ENCODE assay signal across 13 cellular contexts in the genomic region with DNA sequence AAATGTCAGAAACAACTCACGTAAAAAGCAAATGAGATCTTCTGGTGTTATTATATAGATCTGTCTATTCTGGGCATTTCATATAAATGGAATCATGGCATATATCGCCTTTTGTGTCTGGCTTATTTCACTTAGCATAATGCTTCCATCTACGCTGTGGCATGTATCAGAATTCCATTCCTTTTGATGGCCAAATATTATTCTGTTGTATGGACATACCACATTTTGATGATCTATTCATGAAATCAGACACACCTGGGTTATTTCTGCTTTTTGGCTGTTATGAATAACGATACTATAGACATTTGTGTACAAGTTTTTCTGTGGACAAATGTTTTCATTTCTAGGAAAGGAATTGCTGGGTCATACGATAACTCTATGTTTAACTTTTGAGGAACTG. TPM values are rescaled to one million over a fixed set of nuclear protein-coding genes. Genes with fewer than 3 reads are reported as not detected.
DNase-seq lines count a peak whose midpoint lies in the region; ATAC-seq and TF ChIP-seq lines count a peak whose summit lies in the region.
"Had no signal": no experiment of that assay in that cellular context is flagged by ENCODE, and none has a peak within 500 bp of the region (broad histone marks: within the 10 kb centered on the region; RNA-seq: fewer than 3 reads in every experiment).

No MANE protein-coding gene starts in this region.

- H3K4me3 Mint-ChIP-seq in endodermal cell: no peak overlapping the region
- H3K4me3 Mint-ChIP-seq in naive thymus-derived CD4-positive, alpha-beta T cell: no peak overlapping the region
- H3K4me3 Mint-ChIP-seq in naive thymus-derived CD8-positive, alpha-beta T cell: no peak overlapping the region
- H3K4me3 Mint-ChIP-seq: CD4-positive, CD25-positive, alpha-beta regulatory T cell had no signal

- H3K9me3 ChIP-seq in SK-N-SH (peaks cover 3% of the 10 kb centered on the region; the same call in 1 of the 2 replicates), Panc1 (ENCODE audit: control insufficient read depth, insufficient read depth, low read depth, low read length) (no peaks in the 10 kb centered on the region), endodermal cell (ENCODE audit: control insufficient read depth, low read length) (peaks cover 18% of the 10 kb centered on the region), smooth muscle cell (replicated peaks; ENCODE audit: low read depth) (no peaks in the 10 kb centered on the region)
- H3K9me3 ChIP-seq in naive thymus-derived CD4-positive, alpha-beta T cell (ENCODE audit: control insufficient read depth in 2 of 3, low read length in 3 of 3): no peaks in the 10 kb centered on the region

- intact Hi-C loops in Panc1 (cut with micrococcal nuclease; ENCODE audit: unreplicated experiment): no loop called here
- intact Hi-C loops in naive thymus-derived CD4-positive, alpha-beta T cell (cut with micrococcal nuclease): no loop called here

- no peaks in the 10 kb centered on the region for H3K27me3 Mint-ChIP-seq in endodermal cell (ENCODE audit: insufficient read depth)
- peaks cover 27 to 48% (median 39%) of the 10 kb centered on the region in 5 donors for H3K27me3 Mint-ChIP-seq in naive thymus-derived CD4-positive, alpha-beta T cell
- H3K27me3 Mint-ChIP-seq in naive thymus-derived CD8-positive, alpha-beta T cell: peaks cover 10 to 45% (median 23%) of the 10 kb centered on the region in 5 donors

- H4K20me1 ChIP-seq in SK-N-SH (ENCODE audit: insufficient read depth) (peaks cover 90% of the 10 kb centered on the region), smooth muscle cell (ENCODE audit: low read depth) (peaks cover 99% of the 10 kb centered on the region)

- H3K36me3 ChIP-seq in SK-N-SH (replicated peaks in 1 of 2; ENCODE audit: control insufficient read depth in 1 of 2, insufficient read depth in 2 of 2, low read length in 1 of 2) (peaks cover 31 to 61% of the 10 kb centered on the region in 2 experiments), Panc1 (ENCODE audit: control insufficient read depth, insufficient read depth, low read length) (no peaks in the 10 kb centered on the region; the same call in 1 of the 2 replicates), endodermal cell (ENCODE audit: control insufficient read depth, insufficient read depth, low read length) (peaks cover 58% of the 10 kb centered on the region), smooth muscle cell (ENCODE audit: low read depth) (no peaks in the 10 kb centered on the region)
- H3K36me3 ChIP-seq in naive thymus-derived CD4-positive, alpha-beta T cell (ENCODE audit: control insufficient read depth in 2 of 3, insufficient read depth in 3 of 3, low read length in 3 of 3): no peaks in the 10 kb centered on the region

- peaks cover 17% of the 10 kb centered on the region for H3F3A ChIP-seq in SK-N-SH (replicated peaks; ENCODE audit: insufficient read depth)
- no peaks in the 10 kb centered on the region for H3F3A ChIP-seq in smooth muscle cell (ENCODE audit: low read depth)

- CTCF ChIA-PET in SK-N-SH (lab: Yijun Ruan, JAX): no interaction called here
- CTCF ChIA-PET in Panc1 (lab: Charles Lee): no interaction called here
- CTCF ChIA-PET in naive thymus-derived CD4-positive, alpha-beta T cell (lab: Charles Lee): no interaction called here

- no peak overlapping the region for H3K27ac ChIP-seq in SK-N-SH (ENCODE audit: low read depth in 2 of 2, low read length in 1 of 2)
- H3K27ac ChIP-seq in Panc1 (ENCODE audit: low read length): no peak overlapping the region
- no peak overlapping the region for H3K27ac ChIP-seq in endodermal cell (ENCODE audit: low read depth, low read length)
- H3K27ac ChIP-seq in smooth muscle cell (ENCODE audit: low read depth): peak overlapping the region; percentile 53
- H3K27ac ChIP-seq in naive thymus-derived CD4-positive, alpha-beta T cell (ENCODE audit: low read depth, low read length): no peak overlapping the region
- H3K27ac ChIP-seq: 22Rv1; BLaER1 treated with 17β-estradiol and CSF1 and Interleukin-3, amounts not matched to agents 10 nM and 100 nM had no signal

- TF ChIP-seq CTCF in SK-N-SH (IDR thresholded peaks at IDR 0.05) (no peak), Panc1 (IDR thresholded peaks at IDR 0.05) (no peak), endodermal cell (conservative IDR thresholded peaks at IDR 0.05) (no peak), smooth muscle cell (IDR thresholded peaks at IDR 0.05; ENCODE audit: borderline replicate concordance, insufficient read depth, poor library complexity, severe bottlenecking) (no peak), foreskin fibroblast (IDR thresholded peaks at IDR 0.05; ENCODE audit: low read depth, low read length) (no peak)

- BruUV-seq in Panc1 (replicated peaks; lab: Mats Ljungman, UMichigan): TSS peak; percentile 3

- no peak for TF ChIP-seq RAD21 in SK-N-SH (IDR thresholded peaks at IDR 0.05; ENCODE audit: low read length)

- DNase-seq in SK-N-SH (no peak), Panc1 (ENCODE audit: low read depth, low spot score) (no peak), endodermal cell (no peak), smooth muscle cell (lab: John Stamatoyannopoulos, UW; ENCODE audit: unreplicated experiment) (no peak), foreskin fibroblast (no peak)
- no peak for DNase-seq in naive thymus-derived CD4-positive, alpha-beta T cell
- DNase-seq in naive thymus-derived CD8-positive, alpha-beta T cell: no peak
- DNase-seq: CD4-positive, CD25-positive, alpha-beta regulatory T cell; DMS53; GF-D8 had no signal

- peaks cover 33% of the 10 kb centered on the region for H3K4me1 Mint-ChIP-seq in endodermal cell
- no peaks in the 10 kb centered on the region for H3K4me1 Mint-ChIP-seq in naive thymus-derived CD4-positive, alpha-beta T cell
- no peaks in the 10 kb centered on the region for H3K4me1 Mint-ChIP-seq in naive thymus-derived CD8-positive, alpha-beta T cell
- H3K4me1 Mint-ChIP-seq: CD4-positive, CD25-positive, alpha-beta regulatory T cell had no signal

- ATAC-seq in SK-N-SH treated with all-trans-retinoic acid at 6 μM for 48 hours (no peak), Panc1 (no peak)
- ATAC-seq in naive thymus-derived CD4-positive, alpha-beta T cell: no peak
- no peak for ATAC-seq in naive thymus-derived CD8-positive, alpha-beta T cell

- in situ Hi-C loops in Panc1 (cut with HindIII; ENCODE audit: low pct_unique_long_range_greater_than_20kb, low sequenced_read_pairs): no loop called here

- POLR2A ChIA-PET in SK-N-SH (lab: Yijun Ruan, JAX): no interaction called here
- POLR2A ChIA-PET in Panc1 (lab: Charles Lee): no interaction called here
- POLR2A ChIA-PET in naive thymus-derived CD4-positive, alpha-beta T cell (lab: Charles Lee): no interaction called here
- POLR2A ChIA-PET in naive thymus-derived CD8-positive, alpha-beta T cell (lab: Charles Lee): no interaction called here

- no peak overlapping the region for H3K4me2 ChIP-seq in SK-N-SH
- H3K4me2 ChIP-seq in smooth muscle cell: peak overlapping the region; percentile 40
- H3K4me2 ChIP-seq: BLaER1 treated with 17β-estradiol and CSF1 and Interleukin-3, amounts not matched to agents 10 nM and 100 nM had no signal

- H3K27ac Mint-ChIP-seq in endodermal cell: no peak overlapping the region
- H3K27ac Mint-ChIP-seq in naive thymus-derived CD4-positive, alpha-beta T cell: no peak overlapping the region
- no peak overlapping the region for H3K27ac Mint-ChIP-seq in naive thymus-derived CD8-positive, alpha-beta T cell
- H3K27ac Mint-ChIP-seq: CD4-positive, CD25-positive, alpha-beta regulatory T cell had no signal

- H3K9me3 Mint-ChIP-seq in endodermal cell: peaks cover 4% of the 10 kb centered on the region
- peaks cover 0 to 1% (median 0%) of the 10 kb centered on the region in 11 donors for H3K9me3 Mint-ChIP-seq in naive thymus-derived CD4-positive, alpha-beta T cell
- no peaks in the 10 kb centered on the region for H3K9me3 Mint-ChIP-seq in naive thymus-derived CD8-positive, alpha-beta T cell
- H3K9me3 Mint-ChIP-seq: CD4-positive, CD25-positive, alpha-beta regulatory T cell had no signal

- WGBS in SK-N-SH (ENCODE audit: low lambda C conversion rate): 97% methylated on average over 5 of the region's 5 CpGs
- 97 to 100% methylated on average over 4 to 5 of the region's 5 CpGs for WGBS in endodermal cell (ENCODE audit: insufficient coverage in 1 of 2, insufficient read length in 1 of 2), 2 experiments
- 92% methylated on average over 5 of the region's 5 CpGs for WGBS in smooth muscle cell (ENCODE audit: low lambda C conversion rate)

- no peak overlapping the region for H3K4me3 ChIP-seq in SK-N-SH (ENCODE audit: low read depth in 2 of 2, low read length in 1 of 2)
- no peak overlapping the region for H3K4me3 ChIP-seq in Panc1 (ENCODE audit: low read depth in 2 of 2, low read length in 2 of 2)
- H3K4me3 ChIP-seq in endodermal cell (ENCODE audit: low read length): peak overlapping the region; percentile 6
- H3K4me3 ChIP-seq in smooth muscle cell: no peak overlapping the region
- H3K4me3 ChIP-seq in naive thymus-derived CD4-positive, alpha-beta T cell (ENCODE audit: low read length): no peak overlapping the region
- H3K4me3 ChIP-seq in foreskin fibroblast (ENCODE audit: low read depth in 1 of 2, low read length in 2 of 2): no peak overlapping the region
- H3K4me3 ChIP-seq: BLaER1 treated with 17β-estradiol and CSF1 and Interleukin-3, amounts not matched to agents 10 nM and 100 nM had no signal

- TF ChIP-seq EP300 in SK-N-SH (IDR thresholded peaks at IDR 0.05; ENCODE audit: borderline replicate concordance in 1 of 2, low read depth in 1 of 2, low read length in 1 of 2): no peak

- H3K4me1 ChIP-seq in SK-N-SH (ENCODE audit: control insufficient read depth in 1 of 2, insufficient read depth in 2 of 2, low read depth in 1 of 2, low read length in 1 of 2): peaks cover 12 to 14% of the 10 kb centered on the region in 2 experiments; a peak in 3 of 4 replicates
- H3K4me1 ChIP-seq in Panc1 (ENCODE audit: control insufficient read depth, insufficient read depth, low read length): peaks cover 23% of the 10 kb centered on the region
- peaks cover 6% of the 10 kb centered on the region for H3K4me1 ChIP-seq in endodermal cell (ENCODE audit: control insufficient read depth, insufficient read depth, low read length)
- peaks cover 19% of the 10 kb centered on the region for H3K4me1 ChIP-seq in smooth muscle cell (ENCODE audit: low read depth)
- H3K4me1 ChIP-seq in naive thymus-derived CD4-positive, alpha-beta T cell (ENCODE audit: control insufficient read depth in 2 of 2, insufficient read depth in 2 of 2, low read length in 2 of 2): no peaks in the 10 kb centered on the region

- H3K9ac ChIP-seq in SK-N-SH (no peak overlapping the region), endodermal cell (ENCODE audit: extremely low read depth, low read length, poor library complexity, severe bottlenecking) (no peak overlapping the region), smooth muscle cell (ENCODE audit: low read depth) (no peak overlapping the region)
- H3K9ac ChIP-seq: BLaER1 treated with 17β-estradiol and CSF1 and Interleukin-3, amounts not matched to agents 10 nM and 100 nM had no signal

- H3K79me2 ChIP-seq in SK-N-SH (ENCODE audit: insufficient read depth) (peaks cover 100% of the 10 kb centered on the region), smooth muscle cell (ENCODE audit: low read depth) (peaks cover 100% of the 10 kb centered on the region)

- peaks cover 40% of the 10 kb centered on the region for H3K36me3 Mint-ChIP-seq in endodermal cell (ENCODE audit: low read depth)
- H3K36me3 Mint-ChIP-seq in naive thymus-derived CD4-positive, alpha-beta T cell: no peaks in the 10 kb centered on the region
- H3K36me3 Mint-ChIP-seq in naive thymus-derived CD8-positive, alpha-beta T cell: no peaks in the 10 kb centered on the region
- H3K36me3 Mint-ChIP-seq: CD4-positive, CD25-positive, alpha-beta regulatory T cell had no signal

- no peak overlapping the region for H2AFZ ChIP-seq in SK-N-SH (ENCODE audit: low read depth)
- no peak overlapping the region for H2AFZ ChIP-seq in smooth muscle cell (ENCODE audit: low read depth)

- no peaks in the 10 kb centered on the region for H3K27me3 ChIP-seq in SK-N-SH (ENCODE audit: insufficient read depth)
- no peaks in the 10 kb centered on the region for H3K27me3 ChIP-seq in Panc1 (ENCODE audit: control insufficient read depth, insufficient read depth, low read length)
- no peaks in the 10 kb centered on the region for H3K27me3 ChIP-seq in endodermal cell (ENCODE audit: control insufficient read depth, insufficient read depth, low read length, poor library complexity, severe bottlenecking)
- no peaks in the 10 kb centered on the region for H3K27me3 ChIP-seq in smooth muscle cell (ENCODE audit: low read depth)
- peaks cover 0 to 6% of the 10 kb centered on the region in 2 donors for H3K27me3 ChIP-seq in naive thymus-derived CD4-positive, alpha-beta T cell (ENCODE audit: control insufficient read depth in 2 of 2, insufficient read depth in 2 of 2, low read length in 2 of 2)
- H3K27me3 ChIP-seq: BLaER1 treated with 17β-estradiol and CSF1 and Interleukin-3, amounts not matched to agents 10 nM and 100 nM had no signal

- H3K9me2 ChIP-seq in SK-N-SH: no peaks in the 10 kb centered on the region

RNA-seq across cellular contexts. Expression of gene ENAH, which starts 7.7 kb away (rescaled TPM):
- polyA plus RNA-seq in SK-N-SH (2012; rRNA removed): 48.9 and 72.0 TPM in 2 replicates
- polyA plus RNA-seq in SK-N-SH (2012; cell fraction: cytosol; rRNA removed): 79.6 and 101 TPM in 2 replicates
- polyA plus RNA-seq in SK-N-SH (2012; cell fraction: nucleus; rRNA removed): 19.8 and 65.1 TPM in 2 replicates
- 133 TPM for total RNA-seq in Panc1 (2021; ENCODE audit: unreplicated experiment)
- 73.6 TPM for polyA plus RNA-seq in Panc1 (2012; ENCODE audit: insufficient read length)
- 100 to 1,000 TPM; 263 to 267 TPM for total RNA-seq in endodermal cell
- polyA plus RNA-seq in endodermal cell (2013, experiment 1 of 2): 152 TPM
- 153 TPM for polyA plus RNA-seq in endodermal cell (2013, experiment 2 of 2)
- total RNA-seq in smooth muscle cell: 147 and 170 TPM in 2 replicates
- polyA plus RNA-seq in smooth muscle cell: 39.3 and 70.5 TPM in 2 replicates
- under 1 TPM in 3 of 5 experiments, not detected in 2; 0.08 to 0.42 (median 0.16) TPM for total RNA-seq in naive thymus-derived CD4-positive, alpha-beta T cell
- polyA plus RNA-seq in naive thymus-derived CD4-positive, alpha-beta T cell: not detected
- under 1 TPM; 0.27 to 0.29 TPM for total RNA-seq in naive thymus-derived CD8-positive, alpha-beta T cell
- under 1 TPM in 1 of 3 donors, not detected in 2; 0.07 TPM for polyA plus RNA-seq in naive thymus-derived CD8-positive, alpha-beta T cell
- total RNA-seq: CD4-positive, CD25-positive, alpha-beta regulatory T cell had no signal

Comparison
In these comparisons a context has a peak if more than half of its experiments do, and no peak if none do; other contexts are left out.
1. RNA of gene ENAH, which starts 7.7 kb away (total RNA-seq): 263 to 267 TPM in endodermal cell, 147 to 170 TPM in smooth muscle cell and 133 TPM in Panc1 (single experiment); 0.27 to 0.29 TPM in naive thymus-derived CD8-positive, alpha-beta T cell and 0.08 to 0.42 TPM in naive thymus-derived CD4-positive, alpha-beta T cell; every median in the first group is over 10 times any median in the second.